9 cellular contexts compared by ENCODE assay signal in genomic region chrX:72180539-72180938, GRCh38. TPM values are rescaled to one million over a fixed set of nuclear protein-coding genes. Genes with fewer than 3 reads are reported as not detected.
DNase-seq lines count a peak whose midpoint lies in the region; ATAC-seq, FAIRE-seq and TF ChIP-seq lines count a peak whose summit lies in the region.
"Had no signal": no experiment of that assay in that cellular context is flagged by ENCODE, and none has a peak within 500 bp of the region (broad histone marks: within the 10 kb centered on the region; RNA-seq: fewer than 3 reads in every experiment).

No MANE protein-coding gene starts in this region.

- H4K20me1 ChIP-seq in KMS-11 (ENCODE audit: insufficient read depth), result no peaks in the 10 kb centered on the region
- H4K20me1 ChIP-seq in mammary epithelial cell (ENCODE audit: insufficient read depth, low read length), result no peaks in the 10 kb centered on the region

- H2AFZ ChIP-seq in KMS-11 (ENCODE audit: low read depth) (peak overlapping the region; percentile 60; the same call in 1 of the 2 replicates), mammary epithelial cell (ENCODE audit: low read depth, low read length) (no peak overlapping the region)

- H3K4me1 Mint-ChIP-seq in CD8-positive, alpha-beta T cell (ENCODE audit: low read depth), result peaks cover 14% of the 10 kb centered on the region
- H3K4me1 Mint-ChIP-seq in activated CD8-positive, alpha-beta T cell treated with anti-CD3 and anti-CD28 coated beads, Interleukin-2, amount 10 ng/mL, durations not matched to agents 7 days and 5 days (ENCODE audit: low read depth), result peaks cover 12% of the 10 kb centered on the region

- H3K9me3 Mint-ChIP-seq in CD8-positive, alpha-beta T cell, result no peaks in the 10 kb centered on the region
- H3K9me3 Mint-ChIP-seq in activated CD8-positive, alpha-beta T cell treated with anti-CD3 and anti-CD28 coated beads, Interleukin-2, amount 10 ng/mL, durations not matched to agents 7 days and 5 days (ENCODE audit: insufficient read depth), result no peaks in the 10 kb centered on the region
- H3K9me3 Mint-ChIP-seq: activated T-helper 2 cell treated with anti-CD3 and anti-CD28 coated beads, Interferon-gamma antibody, Interleukin-2, Interleukin-4, amounts not matched to agents 10 μg/mL and 5 μg/mL and 100 μg/mL, durations not matched to agents 14 hours and 24 hours and 36 hours had no signal

- dilution Hi-C loops in mammary epithelial cell (cut with HindIII; ENCODE audit: low sequenced_read_pairs), result no loop called here

- H3K36me3 ChIP-seq in CD8-positive, alpha-beta T cell (ENCODE audit: insufficient read depth, low read length), result no peaks in the 10 kb centered on the region
- no peaks in the 10 kb centered on the region for H3K36me3 ChIP-seq in KMS-11 (ENCODE audit: insufficient read depth)
- H3K36me3 ChIP-seq in mammary epithelial cell (ENCODE audit: insufficient read depth, low read length), result no peaks in the 10 kb centered on the region
- H3K36me3 ChIP-seq in neutrophil, result no peaks in the 10 kb centered on the region

- H3K27ac ChIP-seq in CD8-positive, alpha-beta T cell (ENCODE audit: low read depth, low read length), result peak overlapping the region; percentile 63
- H3K27ac ChIP-seq in KMS-11 (peak overlapping the region; percentile 75), mammary epithelial cell (ENCODE audit: insufficient read depth, low read depth, low read length) (peak overlapping the region; percentile 63), neutrophil (peak overlapping the region; percentile 80)

- WGBS in mammary epithelial cell (ENCODE audit: low coverage, missing lambda C conversion rate), result 60% methylated on average over 1 of the region's 1 CpG

- H3K4me2 ChIP-seq in KMS-11 (peak overlapping the region; percentile 49), mammary epithelial cell (ENCODE audit: insufficient read depth, low read depth, low read length) (peak overlapping the region; percentile 62)

- peaks cover 5% of the 10 kb centered on the region for H3K36me3 Mint-ChIP-seq in CD8-positive, alpha-beta T cell
- H3K36me3 Mint-ChIP-seq in activated CD8-positive, alpha-beta T cell treated with anti-CD3 and anti-CD28 coated beads, Interleukin-2, amount 10 ng/mL, durations not matched to agents 7 days and 5 days (ENCODE audit: low read depth), result peaks cover 2% of the 10 kb centered on the region

- no TSS peak for BruUV-seq in mammary epithelial cell (replicated peaks; lab: Mats Ljungman, UMichigan)

- no peak for TF ChIP-seq CTCF in CD8-positive, alpha-beta T cell (IDR thresholded peaks at IDR 0.05)
- no peak for TF ChIP-seq CTCF in KMS-11 (conservative IDR thresholded peaks at IDR 0.05; ENCODE audit: low read depth, low read length)
- TF ChIP-seq CTCF in mammary epithelial cell (conservative IDR thresholded peaks at IDR 0.05 in 1 of 2, IDR thresholded peaks at IDR 0.05 in 1 of 2; ENCODE audit: extremely low read depth in 1 of 2, insufficient read depth in 1 of 2, low read depth in 1 of 2, low read length in 2 of 2), result no peak
- no peak for TF ChIP-seq CTCF in neutrophil (IDR thresholded peaks at IDR 0.05)

- CTCF ChIA-PET in CD8-positive, alpha-beta T cell (lab: Charles Lee), result interaction anchor here (1.9 kb wide), 1 partner anchor 96 kb away, joined by 5 read pairs; the partner anchor contains the start of gene RPS4X
- CTCF ChIA-PET in mammary epithelial cell (lab: Charles Lee; ENCODE audit: low non-redundant PET), result no interaction called here
- CTCF ChIA-PET in activated CD8-positive, alpha-beta T cell treated with anti-CD3 and anti-CD28 coated beads, Interleukin-2, amount 10 ng/mL, durations not matched to agents 7 days and 5 days (lab: Charles Lee), result interaction anchor here (1.1 to 1.7 kb wide), 4 partner anchors 97 to 360 kb away, joined by 3 to 7 read pairs (median 4); partner anchors contain the start of gene RPS4X

- intact Hi-C loops in CD8-positive, alpha-beta T cell (cut with DNase I, micrococcal nuclease), result loop anchor here (2.0 to 10.0 kb wide), 4 partner anchors 58 to 996 kb away; partner anchors contain the start of genes ERCC6L (in 1 of the 2) and RPS4X (in 1 of the 2)
- intact Hi-C loops in mammary epithelial cell (cut with micrococcal nuclease), result loop anchor here (2.0 to 10.0 kb wide), 4 partner anchors 54 to 127 kb away; partner anchors contain the start of genes CITED1, ERCC6L and RPS4X

- no peaks in the 10 kb centered on the region for H3K27me3 Mint-ChIP-seq in CD8-positive, alpha-beta T cell (ENCODE audit: low read depth)
- no peaks in the 10 kb centered on the region for H3K27me3 Mint-ChIP-seq in activated CD8-positive, alpha-beta T cell treated with anti-CD3 and anti-CD28 coated beads, Interleukin-2, amount 10 ng/mL, durations not matched to agents 7 days and 5 days (ENCODE audit: low read depth)

- in situ Hi-C loops in mammary epithelial cell (cut with MboI; ENCODE audit: low sequenced_read_pairs in 2 of 2), result no loop called here

- peaks cover 25% of the 10 kb centered on the region for H3K4me1 ChIP-seq in CD8-positive, alpha-beta T cell (ENCODE audit: insufficient read depth, low read length)
- H3K4me1 ChIP-seq in KMS-11 (ENCODE audit: low read depth, poor library complexity, severe bottlenecking) (peaks cover 14% of the 10 kb centered on the region), mammary epithelial cell (ENCODE audit: insufficient read depth, low read length) (peaks cover 5% of the 10 kb centered on the region), neutrophil (ENCODE audit: control insufficient read depth in 1 of 2, insufficient read depth in 1 of 2, low read depth in 1 of 2, low read length in 1 of 2) (peaks cover 7 to 23% of the 10 kb centered on the region in 2 experiments)

- H3K9me3 ChIP-seq in CD8-positive, alpha-beta T cell (ENCODE audit: low read length), result no peaks in the 10 kb centered on the region
- H3K9me3 ChIP-seq in mammary epithelial cell (replicated peaks; ENCODE audit: insufficient read depth, low read length) (no peaks in the 10 kb centered on the region), neutrophil (no peaks in the 10 kb centered on the region)

- no peak for DNase-seq in CD8-positive, alpha-beta T cell
- no peak for DNase-seq in mammary epithelial cell
- DNase-seq in activated effector memory CD4-positive, alpha-beta T cell treated with anti-CD3 and anti-CD28 coated beads, Interleukin-2, amount 50 U/mL, for 16 hours, result no peak
- no peak for DNase-seq in activated CD8-positive, alpha-beta T cell treated with anti-CD3 and anti-CD28 coated beads, Interleukin-2, amount 10 ng/mL, durations not matched to agents 7 days and 5 days
- DNase-seq in frontal cortex (ENCODE audit: low spot score in 2 of 2), result no peak

- peak overlapping the region; percentile 83 for H3K4me3 ChIP-seq in CD8-positive, alpha-beta T cell (ENCODE audit: low read depth, low read length)
- H3K4me3 ChIP-seq in KMS-11 (IDR thresholded peaks at IDR 0.05; ENCODE audit: insufficient read depth, low read depth, low read length), result no peak overlapping the region
- peak overlapping the region in 2 of 3 experiments; percentile 42 to 59 for H3K4me3 ChIP-seq in mammary epithelial cell (replicated peaks in 1 of 3; ENCODE audit: insufficient read depth in 1 of 3, low read depth in 2 of 3, low read length in 3 of 3)
- peak overlapping the region; percentile 64 to 72 for H3K4me3 ChIP-seq in neutrophil (ENCODE audit: low read depth in 1 of 2, low read length in 1 of 2)

- no peak for ATAC-seq in CD8-positive, alpha-beta T cell
- no peak for ATAC-seq in HG03135 (IDR thresholded peaks at IDR 0.05; ENCODE audit: unreplicated experiment)
- no peak for ATAC-seq in activated CD8-positive, alpha-beta T cell treated with anti-CD3 and anti-CD28 coated beads, Interleukin-2, amount 10 ng/mL, durations not matched to agents 7 days and 5 days

- no peaks in the 10 kb centered on the region for H3K27me3 ChIP-seq in CD8-positive, alpha-beta T cell (ENCODE audit: insufficient read depth, low read length)
- H3K27me3 ChIP-seq in KMS-11 (ENCODE audit: insufficient read depth, low read depth) (no peaks in the 10 kb centered on the region), mammary epithelial cell (ENCODE audit: insufficient read depth, low read length) (no peaks in the 10 kb centered on the region), neutrophil (no peaks in the 10 kb centered on the region)

- FAIRE-seq in frontal cortex (lab: Jason Lieb, UNC), result no peak

- POLR2A ChIA-PET in CD8-positive, alpha-beta T cell (lab: Charles Lee), result interaction anchor here (0.8 to 1.6 kb wide), 6 partner anchors 11 to 1819 kb away, joined by 3 to 10 read pairs (median 4); partner anchors contain the start of genes RPS4X and TAF1
- POLR2A ChIA-PET in activated CD8-positive, alpha-beta T cell treated with anti-CD3 and anti-CD28 coated beads, Interleukin-2, amount 10 ng/mL, durations not matched to agents 7 days and 5 days (lab: Charles Lee), result interaction anchor here (1.1 to 1.7 kb wide), 3 partner anchors 10 to 58 kb away, joined by 3 to 7 read pairs (median 3); partner anchors contain the start of gene ERCC6L

- H3K9ac ChIP-seq in KMS-11, result peak overlapping the region; percentile 51; the same call in 1 of the 2 replicates
- H3K9ac ChIP-seq in mammary epithelial cell (ENCODE audit: insufficient read depth, low read length), result no peak overlapping the region

- no peak overlapping the region for H3K4me3 Mint-ChIP-seq in CD8-positive, alpha-beta T cell
- no peak overlapping the region for H3K4me3 Mint-ChIP-seq in activated CD8-positive, alpha-beta T cell treated with anti-CD3 and anti-CD28 coated beads, Interleukin-2, amount 10 ng/mL, durations not matched to agents 7 days and 5 days

- peaks cover 7% of the 10 kb centered on the region; the same call in 1 of the 2 replicates for H3K79me2 ChIP-seq in KMS-11 (ENCODE audit: insufficient read depth, low read depth)
- peaks cover 22% of the 10 kb centered on the region for H3K79me2 ChIP-seq in mammary epithelial cell (ENCODE audit: insufficient read depth, low read length)

- peak overlapping the region; percentile 13 for H3K27ac Mint-ChIP-seq in CD8-positive, alpha-beta T cell
- no peak overlapping the region for H3K27ac Mint-ChIP-seq in activated CD8-positive, alpha-beta T cell treated with anti-CD3 and anti-CD28 coated beads, Interleukin-2, amount 10 ng/mL, durations not matched to agents 7 days and 5 days
- H3K27ac Mint-ChIP-seq: activated T-helper 2 cell treated with anti-CD3 and anti-CD28 coated beads, Interferon-gamma antibody, Interleukin-2, Interleukin-4, amounts not matched to agents 10 μg/mL and 5 μg/mL and 100 μg/mL, durations not matched to agents 14 hours and 24 hours and 36 hours had no signal

RNA-seq across cellular contexts. Expression of gene PIN4, which starts 1.0 kb away (rescaled TPM):
- total RNA-seq in CD8-positive, alpha-beta T cell, result 1 to 10 TPM in 1 of 2 experiments, under 1 TPM in 1; 0.35 to 1.1 TPM
- 1 to 10 TPM; 3.0 to 5.5 TPM for total RNA-seq in mammary epithelial cell
- 10.8 TPM for polyA plus RNA-seq in mammary epithelial cell
- not detected for polyA minus RNA-seq in mammary epithelial cell
- total RNA-seq in activated CD8-positive, alpha-beta T cell treated with anti-CD3 and anti-CD28 coated beads, Interleukin-2, amount 10 ng/mL, durations not matched to agents 7 days and 5 days, result 1 to 10 TPM; 6.9 to 7.0 TPM
- total RNA-seq in frontal cortex, result 16.3 TPM

RNA-seq across cellular contexts. Expression of gene RTL5, which starts 48.8 kb away (rescaled TPM):
- 1 to 10 TPM in 1 of 2 experiments, under 1 TPM in 1; 0.52 to 1.1 TPM for total RNA-seq in CD8-positive, alpha-beta T cell
- total RNA-seq in mammary epithelial cell, result 1 to 10 TPM; 1.8 to 1.9 TPM
- polyA plus RNA-seq in mammary epithelial cell, result 0.65 TPM
- 0.72 TPM for polyA minus RNA-seq in mammary epithelial cell
- total RNA-seq in activated CD8-positive, alpha-beta T cell treated with anti-CD3 and anti-CD28 coated beads, Interleukin-2, amount 10 ng/mL, durations not matched to agents 7 days and 5 days, result under 1 TPM; 0.05 to 0.08 TPM
- total RNA-seq in frontal cortex, result 4.1 TPM

RNA-seq across cellular contexts. Expression of gene ERCC6L, which starts 58.3 kb away (rescaled TPM):
- total RNA-seq in CD8-positive, alpha-beta T cell, result under 1 TPM; 0.11 TPM
- 1 to 10 TPM in 1 of 2 donors, under 1 TPM in 1; 0.17 to 7.0 TPM for total RNA-seq in mammary epithelial cell
- polyA plus RNA-seq in mammary epithelial cell, result 5.1 TPM
- polyA minus RNA-seq in mammary epithelial cell, result 2.8 TPM
- total RNA-seq in activated CD8-positive, alpha-beta T cell treated with anti-CD3 and anti-CD28 coated beads, Interleukin-2, amount 10 ng/mL, durations not matched to agents 7 days and 5 days, result 10 to 100 TPM; 13.8 to 14.4 TPM
- 0.41 TPM for total RNA-seq in frontal cortex
